Comparison of ENCODE assay signal across 8 cellular contexts in the genomic region with DNA sequence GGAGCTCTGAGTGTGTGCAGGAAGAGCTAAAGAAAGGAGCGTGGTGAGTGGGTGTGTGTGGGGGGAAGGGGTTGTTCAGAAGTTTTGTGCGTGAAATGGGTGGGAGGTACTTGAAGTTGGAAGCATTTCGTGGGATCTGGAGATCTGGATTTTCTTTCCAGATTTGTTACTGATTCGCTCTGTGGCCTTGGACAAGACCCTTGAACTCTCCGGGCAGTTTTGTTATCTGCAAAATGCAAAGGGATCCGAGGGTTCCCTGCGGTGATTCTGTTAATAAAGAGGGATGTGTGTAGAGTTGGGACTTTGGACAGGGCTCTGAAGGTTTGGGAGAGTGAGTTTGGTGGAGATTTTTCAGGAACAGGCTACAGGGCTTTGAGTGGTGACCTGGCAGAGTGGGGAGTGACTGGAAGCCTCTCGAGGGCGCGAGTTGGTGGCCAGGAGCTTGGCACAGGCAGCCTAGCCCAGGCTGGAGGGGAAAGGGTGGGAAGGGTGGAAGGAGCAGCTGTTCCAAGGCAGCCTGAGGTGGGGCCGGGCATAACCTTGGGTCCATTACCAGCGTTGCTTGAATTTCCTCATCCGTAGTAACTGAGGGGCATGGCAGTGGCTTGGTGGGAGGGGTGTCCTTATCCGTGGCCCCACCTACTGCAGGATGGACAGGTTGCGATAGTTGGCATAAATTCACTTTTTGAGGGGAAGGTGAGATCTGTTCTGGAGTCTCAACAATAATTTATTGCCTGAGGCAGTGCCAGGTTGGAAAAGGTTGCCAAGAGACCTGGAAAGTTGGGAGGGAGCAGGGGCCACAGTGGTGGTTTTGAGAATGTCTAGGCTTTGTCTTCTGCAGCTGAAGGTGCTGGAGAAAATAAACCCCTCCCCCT. TPM values are rescaled to one million over a fixed set of nuclear protein-coding genes. Genes with fewer than 3 reads are reported as not detected.
DNase-seq lines count a peak whose midpoint lies in the region; ATAC-seq and TF ChIP-seq lines count a peak whose summit lies in the region.

No MANE protein-coding gene starts in this region.

- peaks cover 23 to 70% (median 58%) of the 10 kb centered on the region in 11 experiments; a peak in 20 of 22 replicates for H4K20me1 ChIP-seq in BLaER1 treated with 17β-estradiol and CSF1 and Interleukin-3, amounts not matched to agents 10 nM and 100 nM

- H3K9ac ChIP-seq in BLaER1 treated with 17β-estradiol and CSF1 and Interleukin-3, amounts not matched to agents 10 nM and 100 nM = peak overlapping the region; percentile 85 to 91 (median 89)
- H3K9ac ChIP-seq in HUES6 (ENCODE audit: low read length) (peak overlapping the region; percentile 92), iPS-20b (ENCODE audit: low read depth, low read length) (peak overlapping the region; percentile 94)

- H3K27me3 ChIP-seq in BLaER1 treated with 17β-estradiol and CSF1 and Interleukin-3, amounts not matched to agents 10 nM and 100 nM = no peaks in the 10 kb centered on the region
- H3K27me3 ChIP-seq in HUES6 (ENCODE audit: control insufficient read depth, insufficient read depth, low read length) = no peaks in the 10 kb centered on the region
- H3K27me3 ChIP-seq in adrenal gland = no peaks in the 10 kb centered on the region
- no peaks in the 10 kb centered on the region for H3K27me3 ChIP-seq in iPS-20b (ENCODE audit: insufficient read depth, low read length)

- H3K27ac Mint-ChIP-seq in stimulated activated naive CD8-positive, alpha-beta T cell treated with anti-CD3 and anti-CD28 coated beads, Interleukin-15, amount 100 ng/mL, for 72 hours = no peak overlapping the region

- peaks cover 5 to 29% (median 16%) of the 10 kb centered on the region in 11 experiments; a peak in 20 of 22 replicates for H3K36me3 ChIP-seq in BLaER1 treated with 17β-estradiol and CSF1 and Interleukin-3, amounts not matched to agents 10 nM and 100 nM
- H3K36me3 ChIP-seq in HUES6 (ENCODE audit: control insufficient read depth, insufficient read depth, low read length) (no peaks in the 10 kb centered on the region), adrenal gland (replicated peaks in 1 of 2) (no peaks in the 10 kb centered on the region), iPS-20b (ENCODE audit: insufficient read depth, low read depth, low read length) (no peaks in the 10 kb centered on the region)

- peak; percentile 13 to 68 for TF ChIP-seq POLR2A in adrenal gland (IDR thresholded peaks at IDR 0.05)

- H3K9me3 Mint-ChIP-seq in stimulated activated naive CD8-positive, alpha-beta T cell treated with anti-CD3 and anti-CD28 coated beads, Interleukin-15, amount 100 ng/mL, for 72 hours = no peaks in the 10 kb centered on the region

- peaks cover 46 to 60% (median 50%) of the 10 kb centered on the region in 10 experiments for H3K4me1 ChIP-seq in BLaER1 treated with 17β-estradiol and CSF1 and Interleukin-3, amounts not matched to agents 10 nM and 100 nM
- H3K4me1 ChIP-seq in HUES6 (ENCODE audit: control insufficient read depth, insufficient read depth, low read length) = peaks cover 60% of the 10 kb centered on the region
- H3K4me1 ChIP-seq in adrenal gland (replicated peaks in 1 of 2) = peaks cover 48 to 49% of the 10 kb centered on the region in 2 donors
- H3K4me1 ChIP-seq in iPS-20b (ENCODE audit: insufficient read depth, low read length) = peaks cover 30% of the 10 kb centered on the region

- peaks cover 64% of the 10 kb centered on the region for H3K4me1 Mint-ChIP-seq in stimulated activated naive CD8-positive, alpha-beta T cell treated with anti-CD3 and anti-CD28 coated beads, Interleukin-15, amount 100 ng/mL, for 72 hours

- ATAC-seq in stimulated activated naive CD8-positive, alpha-beta T cell treated with anti-CD3 and anti-CD28 coated beads, Interleukin-15, amount 100 ng/mL, for 72 hours = no peak
- ATAC-seq in HG02938 (IDR thresholded peaks at IDR 0.05; ENCODE audit: unreplicated experiment) (no peak), HG03521 (IDR thresholded peaks at IDR 0.05; ENCODE audit: unreplicated experiment) (no peak)

- intact Hi-C loops in adrenal gland (cut with DNase I) = loop anchor here (5.0 to 10.0 kb wide), 2 partner anchors 53 to 55 kb away; no protein-coding TSS in a partner anchor

- peak overlapping the region; percentile 91 to 100 (median 98) for H3K4me2 ChIP-seq in BLaER1 treated with 17β-estradiol and CSF1 and Interleukin-3, amounts not matched to agents 10 nM and 100 nM

- no peaks in the 10 kb centered on the region for H3K9me3 ChIP-seq in BLaER1 treated with 17β-estradiol and CSF1 and Interleukin-3, amounts not matched to agents 10 nM and 100 nM (replicated peaks in 1 of 11)
- H3K9me3 ChIP-seq in HUES6 (ENCODE audit: control insufficient read depth, insufficient read depth, low read depth, low read length) = no peaks in the 10 kb centered on the region
- no peaks in the 10 kb centered on the region for H3K9me3 ChIP-seq in adrenal gland (replicated peaks in 1 of 3)
- H3K9me3 ChIP-seq in iPS-20b (ENCODE audit: insufficient read depth, low read depth, low read length) = no peaks in the 10 kb centered on the region

- peak overlapping the region; percentile 86 to 99 (median 96) for H3K4me3 ChIP-seq in BLaER1 treated with 17β-estradiol and CSF1 and Interleukin-3, amounts not matched to agents 10 nM and 100 nM
- peak overlapping the region; percentile 91 for H3K4me3 ChIP-seq in HUES6 (ENCODE audit: low read depth, low read length)
- peak overlapping the region in 2 of 4 donors; percentile 83 to 99 for H3K4me3 ChIP-seq in adrenal gland
- H3K4me3 ChIP-seq in iPS-20b (ENCODE audit: low read length) = peak overlapping the region; percentile 94

- peak overlapping the region; percentile 95 to 96 for H3K4me3 Mint-ChIP-seq in stimulated activated naive CD8-positive, alpha-beta T cell treated with anti-CD3 and anti-CD28 coated beads, Interleukin-15, amount 100 ng/mL, for 72 hours

- TF ChIP-seq CTCF in adrenal gland (IDR thresholded peaks at IDR 0.05) = no peak

- DNase-seq in adrenal gland (peak in 6 of 7 donors; percentile 66 to 84 (median 74)), MV-4-11 (lab: John Stamatoyannopoulos, UW) (no peak)
- no peak for DNase-seq in stimulated activated naive CD8-positive, alpha-beta T cell treated with anti-CD3 and anti-CD28 coated beads, Interleukin-15, amount 100 ng/mL, for 72 hours

- 3 to 8% (median 7%) methylated on average over 15 of the region's 15 CpGs for WGBS in adrenal gland, 4 donors

- peak overlapping the region in 10 of 11 experiments; percentile 67 to 85 (median 78); a peak in 18 of 22 replicates for H3K27ac ChIP-seq in BLaER1 treated with 17β-estradiol and CSF1 and Interleukin-3, amounts not matched to agents 10 nM and 100 nM
- H3K27ac ChIP-seq in HUES6 (ENCODE audit: low read depth, low read length) (peak overlapping the region; percentile 84; the same call in 1 of the 2 replicates), adrenal gland (peak overlapping the region; percentile 34 to 99 (median 95)), iPS-20b (ENCODE audit: low read length) (no peak overlapping the region)

- peaks cover 28% of the 10 kb centered on the region for H3K27me3 Mint-ChIP-seq in stimulated activated naive CD8-positive, alpha-beta T cell treated with anti-CD3 and anti-CD28 coated beads, Interleukin-15, amount 100 ng/mL, for 72 hours

RNA-seq across cellular contexts. Expression of gene ACTN4, which starts 2.1 kb away (rescaled TPM):
- total RNA-seq in adrenal gland = 100 to 1,000 TPM; 430 to 773 (median 575) TPM
- polyA plus RNA-seq in adrenal gland = 100 to 1,000 TPM; 148 to 586 (median 554) TPM

RNA-seq across cellular contexts. Expression of gene EIF3K, which starts 30.6 kb away (rescaled TPM):
- 100 to 1,000 TPM; 196 to 537 (median 316) TPM for total RNA-seq in adrenal gland
- polyA plus RNA-seq in adrenal gland = 100 to 1,000 TPM; 177 to 292 (median 216) TPM

RNA-seq across cellular contexts. Expression of gene MAP4K1, which starts 31.8 kb away (rescaled TPM):
- total RNA-seq in adrenal gland = 1 to 10 TPM; 1.4 to 7.9 (median 4.1) TPM
- 10 to 100 TPM in 1 of 3 donors, 1 to 10 TPM in 2; 1.2 to 12.5 (median 6.8) TPM for polyA plus RNA-seq in adrenal gland

Comparison
In these comparisons a context has a peak if more than half of its experiments do, and no peak if none do; other contexts are left out.
1. DNase-seq: peak in adrenal gland (6 of 7); none in stimulated activated naive CD8-positive, alpha-beta T cell treated with anti-CD3 and anti-CD28 coated beads, Interleukin-15, amount 100 ng/mL, for 72 hours (0 of 2) and MV-4-11 (single experiment).
2. Peak in every context shown above with its lines, with median percentiles within 50 percentile points of each other: H3K9ac ChIP-seq.